ENCODE assay signal across 20 cellular contexts in the genomic region with DNA sequence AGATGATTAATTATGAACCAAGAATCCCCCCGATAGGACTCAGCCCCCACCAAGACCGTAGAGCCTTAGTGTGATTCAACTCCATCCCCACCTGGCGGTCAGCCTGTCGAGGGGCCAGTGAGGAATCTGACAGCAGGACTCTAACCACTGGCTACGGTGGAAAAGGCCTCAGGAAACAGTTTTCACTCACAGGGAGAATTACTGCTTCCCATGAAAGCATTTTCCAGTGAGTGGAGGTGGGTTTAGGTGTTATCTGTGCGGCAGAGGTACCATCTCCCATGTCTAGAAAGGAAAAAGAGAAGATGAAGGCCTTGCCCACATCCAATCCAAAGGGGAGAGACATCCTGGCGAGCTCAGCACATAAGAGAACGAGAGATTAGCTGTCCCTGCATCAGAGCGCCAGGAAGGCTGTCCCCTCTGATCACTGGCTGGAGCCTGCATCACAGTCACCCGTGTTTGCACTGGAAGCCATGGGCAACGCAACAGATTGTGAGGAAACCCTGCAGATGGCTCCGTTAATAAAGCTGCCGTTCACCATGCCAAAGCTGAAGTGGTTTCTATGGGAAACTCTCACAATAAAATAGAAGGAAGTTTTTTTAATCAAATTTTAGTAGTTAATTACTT. TPM values are rescaled to one million over a fixed set of nuclear protein-coding genes. Genes with fewer than 3 reads are reported as not detected.
A peak's percentile ranks its signal among the peaks of the same experiment; 100 is the strongest.
DNase-seq lines count a peak whose midpoint lies in the region; ATAC-seq lines count a peak whose summit lies in the region.
"Had no signal": no experiment of that assay in that cellular context is flagged by ENCODE, and none has a peak within 500 bp of the region (broad histone marks: within the 10 kb centered on the region; RNA-seq: fewer than 3 reads in every experiment).

No MANE protein-coding gene starts in this region.

- no peak for ATAC-seq in central memory CD8-positive, alpha-beta T cell (replicated peaks; ENCODE audit: extremely low read depth, poor library complexity, severe bottlenecking)
- no peak for ATAC-seq in naive thymus-derived CD8-positive, alpha-beta T cell
- ATAC-seq in HG02938 (IDR thresholded peaks at IDR 0.05; ENCODE audit: unreplicated experiment) (no peak), GM19452 (IDR thresholded peaks at IDR 0.05; ENCODE audit: unreplicated experiment) (no peak)
- ATAC-seq: activated T-cell treated with anti-CD3 and anti-CD28 coated beads, Interleukin-2, amount 50 U/mL, for 72 hours had no signal

- peak overlapping the region; percentile 41 for H3K27ac Mint-ChIP-seq in central memory CD8-positive, alpha-beta T cell (ENCODE audit: low read depth)
- peak overlapping the region in 7 of 10 donors; percentile 15 to 66 (median 29) for H3K27ac Mint-ChIP-seq in naive thymus-derived CD8-positive, alpha-beta T cell
- H3K27ac Mint-ChIP-seq: activated T-cell treated with anti-CD3 and anti-CD28 coated beads, Interleukin-2, amount 50 U/mL, for 72 hours had no signal

- H3K9me3 Mint-ChIP-seq in central memory CD8-positive, alpha-beta T cell, result no peaks in the 10 kb centered on the region
- peaks cover 0 to 17% (median 2%) of the 10 kb centered on the region in 9 donors for H3K9me3 Mint-ChIP-seq in naive thymus-derived CD8-positive, alpha-beta T cell

- H3K36me3 Mint-ChIP-seq in central memory CD8-positive, alpha-beta T cell (ENCODE audit: insufficient read depth), result peaks cover 40% of the 10 kb centered on the region
- H3K36me3 Mint-ChIP-seq in naive thymus-derived CD8-positive, alpha-beta T cell, result peaks cover 34 to 61% (median 50%) of the 10 kb centered on the region in 3 donors

- POLR2A ChIA-PET in naive thymus-derived CD8-positive, alpha-beta T cell (lab: Charles Lee), result no interaction called here

- DNase-seq in NCI-H2196 (lab: John Stamatoyannopoulos, UW; ENCODE audit: unreplicated experiment) (peak; percentile 36), NCI-H2196 treated with DMSO at 0.1 percent for 48 hours (lab: John Stamatoyannopoulos, UW; ENCODE audit: unreplicated experiment) (no peak), G401 (ENCODE audit: low spot score) (peak; percentile 85), NCI-H1105 (lab: John Stamatoyannopoulos, UW) (no peak)
- DNase-seq in central memory CD8-positive, alpha-beta T cell (ENCODE audit: low spot score in 2 of 2), result no peak
- no peak for DNase-seq in naive thymus-derived CD8-positive, alpha-beta T cell
- DNase-seq: activated CD4-positive, CD25-positive, alpha-beta regulatory T cell; activated naive CD4-positive, alpha-beta T cell treated with anti-CD3 and anti-CD28 coated beads, Interleukin-2, amount 50 U/mL, for 16 hours; activated T-cell treated with anti-CD3 and anti-CD28 coated beads, Interleukin-2, amount 50 U/mL, for 72 hours; central memory CD4-positive, alpha-beta T cell; COR-L47; foreskin melanocyte; NCI-H1417; occipital lobe; stimulated activated CD4-positive, alpha-beta T cell treated with anti-CD3 and anti-CD28 coated beads, Interleukin-12 subunit alpha, Interleukin-12 subunit beta, amount 100 ng/mL, for 4 hours; stimulated activated CD4-positive, alpha-beta T cell treated with anti-CD3 and anti-CD28 coated beads, Interleukin-4, amount 100 ng/mL, for 4 hours; stomach; transverse colon had no signal

- in situ Hi-C loops in G401 (cut with HindIII; ENCODE audit: low sequenced_read_pairs), result no loop called here

- no peak overlapping the region for H3K4me3 Mint-ChIP-seq in central memory CD8-positive, alpha-beta T cell
- no peak overlapping the region for H3K4me3 Mint-ChIP-seq in naive thymus-derived CD8-positive, alpha-beta T cell
- H3K4me3 Mint-ChIP-seq: activated T-cell treated with anti-CD3 and anti-CD28 coated beads, Interleukin-2, amount 50 U/mL, for 72 hours had no signal

- peaks cover 41% of the 10 kb centered on the region for H3K4me1 Mint-ChIP-seq in central memory CD8-positive, alpha-beta T cell
- H3K4me1 Mint-ChIP-seq in naive thymus-derived CD8-positive, alpha-beta T cell, result peaks cover 23 to 40% (median 32%) of the 10 kb centered on the region in 4 donors

- H3K27me3 Mint-ChIP-seq in central memory CD8-positive, alpha-beta T cell, result no peaks in the 10 kb centered on the region
- no peaks in the 10 kb centered on the region for H3K27me3 Mint-ChIP-seq in naive thymus-derived CD8-positive, alpha-beta T cell

RNA-seq across cellular contexts. Expression of a gene that starts 22.3 kb away (rescaled TPM):
- total RNA-seq in G401 (2014; rRNA removed; shearing (Covaris generic)), result 258 and 299 TPM in 2 replicates
- 10 to 100 TPM; 73.1 to 76.7 TPM for total RNA-seq in naive thymus-derived CD8-positive, alpha-beta T cell
- 100 to 1,000 TPM; 174 to 222 (median 194) TPM for polyA plus RNA-seq in naive thymus-derived CD8-positive, alpha-beta T cell

Comparison
In these comparisons a context has a peak if more than half of its experiments do, and no peak if none do; other contexts are left out.
1. DNase-seq: peak in NCI-H2196 (single experiment) and G401 (single experiment); none in NCI-H2196 treated with DMSO at 0.1 percent for 48 hours (single experiment), central memory CD8-positive, alpha-beta T cell (0 of 2), naive thymus-derived CD8-positive, alpha-beta T cell (0 of 10) and NCI-H1105 (single experiment).